ENCODE assay signal across 9 cellular contexts in the genomic region with DNA sequence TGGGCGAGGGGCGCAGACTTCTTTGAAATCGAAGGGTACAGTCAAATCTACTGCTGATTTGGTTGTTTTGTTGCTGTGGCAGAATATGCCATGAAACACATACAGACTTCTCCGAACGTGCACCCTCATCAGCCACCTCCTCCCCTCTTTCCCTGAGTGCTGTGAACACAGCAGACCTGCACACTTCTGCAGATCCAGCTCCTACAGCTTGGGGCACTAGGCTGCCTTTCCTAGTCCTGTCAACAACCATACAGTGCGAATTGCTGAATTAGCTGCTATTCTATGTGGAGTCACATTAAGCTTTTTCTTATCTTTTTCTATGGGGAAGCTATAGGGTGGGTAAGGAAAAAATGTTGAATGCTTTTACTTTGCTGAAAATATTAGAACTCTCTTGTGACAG.
DNase-seq lines count a peak whose midpoint lies in the region; TF ChIP-seq lines count a peak whose summit lies in the region.
"Had no signal": no experiment of that assay in that cellular context is flagged by ENCODE, and none has a peak within 500 bp of the region (broad histone marks: within the 10 kb centered on the region; RNA-seq: fewer than 3 reads in every experiment).

No MANE protein-coding gene starts in this region.

- H3K9me3 ChIP-seq in effector memory CD4-positive, alpha-beta T cell (ENCODE audit: control insufficient read depth, low read length) = no peaks in the 10 kb centered on the region
- H3K9me3 ChIP-seq: Caco-2 had no signal

- TF ChIP-seq CTCF in RWPE1 (conservative IDR thresholded peaks at IDR 0.05; ENCODE audit: low read depth) (peak; percentile 42), retinal pigment epithelial cell (conservative IDR thresholded peaks at IDR 0.05; ENCODE audit: low read depth, low read length) (peak; percentile 62)

- H3K4me1 ChIP-seq in effector memory CD4-positive, alpha-beta T cell (ENCODE audit: control insufficient read depth, insufficient read depth, low read length, poor library complexity, severe bottlenecking) = no peaks in the 10 kb centered on the region
- H3K4me1 ChIP-seq: Caco-2 had no signal

- DNase-seq in NCI-H82 (lab: John Stamatoyannopoulos, UW) = peak; percentile 45
- no peak for DNase-seq in NCI-H82 treated with DMSO at 0.1 percent for 48 hours (lab: John Stamatoyannopoulos, UW; ENCODE audit: unreplicated experiment)
- peak; percentile 60 for DNase-seq in RWPE1 (ENCODE audit: low spot score)
- DNase-seq in globus pallidus (ENCODE audit: low spot score) = peak; percentile 79
- no peak for DNase-seq in retinal pigment epithelial cell (ENCODE audit: low read depth)
- no peak for DNase-seq in cortex of kidney (lab: John Stamatoyannopoulos, UW)
- no peak for DNase-seq in activated effector memory CD4-positive, alpha-beta T cell treated with anti-CD3 and anti-CD28 coated beads, Interleukin-2, amount 50 U/mL, for 16 hours
- DNase-seq in effector memory CD4-positive, alpha-beta T cell = no peak

- H3K4me3 ChIP-seq in retinal pigment epithelial cell (ENCODE audit: low read length) = no peak overlapping the region
- H3K4me3 ChIP-seq in effector memory CD4-positive, alpha-beta T cell (ENCODE audit: insufficient read depth, low read depth, low read length, poor library complexity, severe bottlenecking) = no peak overlapping the region

- peaks cover 31% of the 10 kb centered on the region for H3K36me3 ChIP-seq in effector memory CD4-positive, alpha-beta T cell (ENCODE audit: control insufficient read depth, insufficient read depth, low read length)

- peak overlapping the region; percentile 43; the same call in 1 of the 2 replicates for H3K27ac ChIP-seq in RWPE1
- H3K27ac ChIP-seq in effector memory CD4-positive, alpha-beta T cell (ENCODE audit: insufficient read depth, low read length, poor library complexity, severe bottlenecking) = no peak overlapping the region

- CTCF ChIA-PET in RWPE1 (lab: Yijun Ruan, JAX) = interaction anchor here (0.5 to 1.3 kb wide), 5 partner anchors 22 to 140 kb away, joined by 3 to 9 read pairs (median 5); a partner anchor contains a TSS

- POLR2A ChIA-PET in RWPE1 (lab: Yijun Ruan, JAX; ENCODE audit: low non-redundant PET) = no interaction called here

- H3K27me3 ChIP-seq in effector memory CD4-positive, alpha-beta T cell (replicated peaks; ENCODE audit: control insufficient read depth, insufficient read depth, low read length, poor library complexity, severe bottlenecking) = no peaks in the 10 kb centered on the region

Comparison
In these comparisons a context has a peak if more than half of its experiments do, and no peak if none do; other contexts are left out.
1. DNase-seq: peak in NCI-H82 (single experiment), RWPE1 (single experiment) and globus pallidus (single experiment); none in NCI-H82 treated with DMSO at 0.1 percent for 48 hours (single experiment), retinal pigment epithelial cell (single experiment), cortex of kidney (single experiment), activated effector memory CD4-positive, alpha-beta T cell treated with anti-CD3 and anti-CD28 coated beads, Interleukin-2, amount 50 U/mL, for 16 hours (single experiment) and effector memory CD4-positive, alpha-beta T cell (0 of 3).